Comparison of ENCODE assay signal across 1 cellular context in the genomic region with DNA sequence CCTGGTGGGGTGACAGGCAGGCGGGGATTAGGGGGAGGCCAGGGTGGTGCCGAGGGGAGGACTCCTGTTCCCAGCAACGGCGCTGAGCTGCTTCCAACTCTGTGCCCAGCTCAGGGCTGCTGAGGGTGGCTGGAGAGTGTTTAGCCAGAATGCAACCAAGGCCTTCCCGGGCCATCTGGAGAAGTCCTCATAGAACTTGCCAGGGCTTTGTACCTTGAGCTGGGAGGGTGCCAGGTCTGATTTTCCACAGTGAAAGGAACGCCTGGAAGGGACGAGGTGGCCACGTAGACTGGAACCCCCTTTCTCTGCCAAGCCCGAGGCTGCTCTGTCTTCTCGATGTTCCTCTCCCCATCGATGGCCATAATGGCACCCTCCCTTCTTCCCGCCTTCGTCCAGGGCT.
TF ChIP-seq lines count a peak whose summit lies in the region.

No MANE protein-coding gene starts in this region.

TF ChIP-seq in H1, 55 proteins besides CTCF, POLR2A, EP300 and RAD21:
- TF ChIP-seq HDAC6 (IDR thresholded peaks at IDR 0.05; ENCODE audit: low read depth, low read length) (no peak), RXRA (IDR thresholded peaks at IDR 0.05; ENCODE audit: insufficient read depth, low read depth, low read length) (no peak), CREB1 (IDR thresholded peaks at IDR 0.05) (no peak), JUN (IDR thresholded peaks at IDR 0.05; ENCODE audit: low read depth, low read length) (no peak), GABPA (IDR thresholded peaks at IDR 0.05; ENCODE audit: borderline replicate concordance, insufficient read depth, low read length) (no peak), TBP (IDR thresholded peaks at IDR 0.05; ENCODE audit: low read depth, low read length) (no peak), SRF (IDR thresholded peaks at IDR 0.05; ENCODE audit: low read depth, low read length) (no peak), KDM1A (IDR thresholded peaks at IDR 0.05; ENCODE audit: borderline replicate concordance, low read length) (no peak), KDM4A (IDR thresholded peaks at IDR 0.05; ENCODE audit: low read depth, low read length, severe bottlenecking) (no peak), SP2 (IDR thresholded peaks at IDR 0.05; ENCODE audit: low read length) (no peak), TEAD4 (IDR thresholded peaks at IDR 0.05; ENCODE audit: low read depth, low read length) (no peak), GTF2F1 (IDR thresholded peaks at IDR 0.05; ENCODE audit: borderline replicate concordance, low read depth, low read length) (no peak), NANOG (IDR thresholded peaks at IDR 0.05; ENCODE audit: insufficient read depth, low read depth, low read length, poor library complexity, severe bottlenecking) (no peak), SP4 (IDR thresholded peaks at IDR 0.05; ENCODE audit: low read length) (no peak)
